8 cellular contexts compared by ENCODE assay signal in genomic region chr19:16197188-16197621, GRCh38. TPM values are rescaled to one million over a fixed set of nuclear protein-coding genes. Genes with fewer than 3 reads are reported as not detected.
DNase-seq lines count a peak whose midpoint lies in the region; ATAC-seq, FAIRE-seq and TF ChIP-seq lines count a peak whose summit lies in the region.

No MANE protein-coding gene starts in this region.

- TF ChIP-seq CTCF in WTC11 (IDR thresholded peaks at IDR 0.05), result no peak

- H3K4me3 ChIP-seq in right cardiac atrium (ENCODE audit: low read length) (peak overlapping the region; percentile 86), small intestine (ENCODE audit: low read depth in 1 of 2, low read length in 2 of 2) (peak overlapping the region in 1 of 2 donors; percentile 86)

- H3K4me1 ChIP-seq in right cardiac atrium (ENCODE audit: control insufficient read depth, insufficient read depth, low read length), result peaks cover 6% of the 10 kb centered on the region
- H3K4me1 ChIP-seq in small intestine (ENCODE audit: control insufficient read depth in 2 of 2, insufficient read depth in 1 of 2, low read depth in 1 of 2, low read length in 1 of 2), result peaks cover 6 to 10% of the 10 kb centered on the region in 2 donors

- H3K27me3 ChIP-seq in right cardiac atrium (ENCODE audit: control insufficient read depth, insufficient read depth) (no peaks in the 10 kb centered on the region), small intestine (ENCODE audit: control insufficient read depth in 2 of 2, insufficient read depth in 2 of 2, low read length in 2 of 2) (no peaks in the 10 kb centered on the region)

- H3K9me3 ChIP-seq in right cardiac atrium (ENCODE audit: control insufficient read depth, low read length), result no peaks in the 10 kb centered on the region
- H3K9me3 ChIP-seq in small intestine (ENCODE audit: control insufficient read depth, low read depth), result no peaks in the 10 kb centered on the region

- CTCF ChIA-PET in WTC11 (lab: Charles Lee), result interaction anchor here (0.6 to 3.1 kb wide), 4 partner anchors 12 to 375 kb away, joined by 3 to 39 read pairs (median 4); partner anchors contain the start of gene FAM32A

- no peak for DNase-seq in stimulated activated naive CD8-positive, alpha-beta T cell treated with anti-CD3 and anti-CD28 coated beads, Interleukin-15, Interleukin-2, amounts not matched to agents 100 U/mL and 50 U/mL, for 24 hours
- DNase-seq in WTC11 (ENCODE audit: low spot score) (no peak), right cardiac atrium (no peak), small intestine (peak; percentile 99), SIG-M5 treated with dmso at 0.1 percent for 504 hours (lab: John Stamatoyannopoulos, UW; ENCODE audit: unreplicated experiment) (no peak), KBM-7 (no peak), germinal center (ENCODE audit: low spot score) (no peak)

- peak overlapping the region; percentile 94 for H3K27ac Mint-ChIP-seq in stimulated activated naive CD8-positive, alpha-beta T cell treated with anti-CD3 and anti-CD28 coated beads, Interleukin-15, Interleukin-2, amounts not matched to agents 100 ng/mL and 50 ng/mL, for 24 hours
- peak overlapping the region; percentile 97 for H3K27ac Mint-ChIP-seq in WTC11

- in situ Hi-C loops in KBM-7 (cut with MboI; ENCODE audit: low pct_unique_long_range_greater_than_20kb, low sequenced_read_pairs), result loop anchor here (25.0 kb wide), 1 partner anchor 560 kb away; the partner anchor contains the start of gene CYP4F3

- POLR2A ChIA-PET in WTC11 (lab: Charles Lee), result interaction anchor here (1.4 kb wide), 1 partner anchor 12 kb away, joined by 6 read pairs; the partner anchor contains the start of gene FAM32A

- no peaks in the 10 kb centered on the region for H3K27me3 Mint-ChIP-seq in stimulated activated naive CD8-positive, alpha-beta T cell treated with anti-CD3 and anti-CD28 coated beads, Interleukin-15, Interleukin-2, amounts not matched to agents 100 ng/mL and 50 ng/mL, for 24 hours
- no peaks in the 10 kb centered on the region; the same call in 1 of the 2 replicates for H3K27me3 Mint-ChIP-seq in WTC11 (ENCODE audit: low read depth)

- WGBS in right cardiac atrium, result 29% methylated on average over 2 of the region's 2 CpGs
- 3 to 30% (median 17%) methylated on average over 2 of the region's 2 CpGs for WGBS in small intestine, 3 donors

- H3K4me1 Mint-ChIP-seq in stimulated activated naive CD8-positive, alpha-beta T cell treated with anti-CD3 and anti-CD28 coated beads, Interleukin-15, Interleukin-2, amounts not matched to agents 100 ng/mL and 50 ng/mL, for 24 hours (ENCODE audit: low read depth), result peaks cover 49% of the 10 kb centered on the region
- H3K4me1 Mint-ChIP-seq in WTC11, result peaks cover 17% of the 10 kb centered on the region

- H3K36me3 Mint-ChIP-seq in stimulated activated naive CD8-positive, alpha-beta T cell treated with anti-CD3 and anti-CD28 coated beads, Interleukin-15, Interleukin-2, amounts not matched to agents 100 ng/mL and 50 ng/mL, for 24 hours (ENCODE audit: low read depth), result peaks cover 14% of the 10 kb centered on the region
- no peaks in the 10 kb centered on the region; the same call in 1 of the 2 replicates for H3K36me3 Mint-ChIP-seq in WTC11

- H3K36me3 ChIP-seq in small intestine (ENCODE audit: control insufficient read depth in 2 of 2, insufficient read depth in 2 of 2, low read length in 2 of 2), result peaks cover 0 to 4% of the 10 kb centered on the region in 2 donors

- intact Hi-C loops in right cardiac atrium (cut with DNase I), result no loop called here

- H3K27ac ChIP-seq in right cardiac atrium (ENCODE audit: low read length) (peak overlapping the region; percentile 22), small intestine (ENCODE audit: low read depth in 1 of 2, low read length in 1 of 2) (peak overlapping the region; percentile 94 to 98)

- H3K9me3 Mint-ChIP-seq in stimulated activated naive CD8-positive, alpha-beta T cell treated with anti-CD3 and anti-CD28 coated beads, Interleukin-15, Interleukin-2, amounts not matched to agents 100 ng/mL and 50 ng/mL, for 24 hours, result no peaks in the 10 kb centered on the region
- H3K9me3 Mint-ChIP-seq in WTC11, result no peaks in the 10 kb centered on the region

- peak overlapping the region; percentile 88 for H3K4me3 Mint-ChIP-seq in stimulated activated naive CD8-positive, alpha-beta T cell treated with anti-CD3 and anti-CD28 coated beads, Interleukin-15, Interleukin-2, amounts not matched to agents 100 ng/mL and 50 ng/mL, for 24 hours
- H3K4me3 Mint-ChIP-seq in WTC11, result peak overlapping the region; percentile 89

- ATAC-seq in stimulated activated naive CD8-positive, alpha-beta T cell treated with anti-CD3 and anti-CD28 coated beads, Interleukin-15, Interleukin-2, amounts not matched to agents 100 U/mL and 50 U/mL, for 24 hours, result no peak
- ATAC-seq in WTC11 (no peak), right cardiac atrium (no peak)

- no peak for FAIRE-seq in small intestine (lab: Jason Lieb, UNC)

TF ChIP-seq in WTC11, 78 proteins besides CTCF, POLR2A, EP300 and RAD21:
- no peak for TF ChIP-seq ELF4 (CRISPR knock-in tag; IDR thresholded peaks at IDR 0.05; ENCODE audit: low read depth)
- TF ChIP-seq PRRX2 (CRISPR knock-in tag; IDR thresholded peaks at IDR 0.05), result no peak
- no peak for TF ChIP-seq ZBTB21 (CRISPR knock-in tag; IDR thresholded peaks at IDR 0.05; ENCODE audit: borderline replicate concordance)
- no peak for TF ChIP-seq SMAD3 (CRISPR knock-in tag; IDR thresholded peaks at IDR 0.05; ENCODE audit: borderline replicate concordance)
- no peak for TF ChIP-seq NFATC4 (CRISPR knock-in tag; IDR thresholded peaks at IDR 0.05)
- no peak for TF ChIP-seq CBFB (CRISPR knock-in tag; IDR thresholded peaks at IDR 0.05; ENCODE audit: low read depth)
- TF ChIP-seq E2F1 (CRISPR knock-in tag; IDR thresholded peaks at IDR 0.05), result no peak
- no peak for TF ChIP-seq TP53 (CRISPR knock-in tag; IDR thresholded peaks at IDR 0.05)
- TF ChIP-seq NR1H2 (CRISPR knock-in tag; IDR thresholded peaks at IDR 0.05), result no peak
- TF ChIP-seq FOXK1 (CRISPR knock-in tag; IDR thresholded peaks at IDR 0.05), result no peak
TF ChIP-seq in WTC11: peak in this region for 0.

RNA-seq across cellular contexts. Expression of gene AP1M1, which starts 0.5 kb away (rescaled TPM):
- total RNA-seq in WTC11 (2021), result 27.7 to 34.5 TPM (median 30.5 TPM) in 3 replicates
- 10 to 100 TPM; 38.7 to 65.5 (median 50.4) TPM for total RNA-seq in right cardiac atrium
- polyA plus RNA-seq in right cardiac atrium, result 37.1 TPM
- polyA plus RNA-seq in small intestine, result 10 to 100 TPM; 29.7 to 97.8 (median 84.1) TPM

RNA-seq across cellular contexts. Expression of gene FAM32A, which starts 12.0 kb away (rescaled TPM):
- 59.5 to 62.6 TPM (median 62.2 TPM) in 3 replicates for total RNA-seq in WTC11 (2021)
- total RNA-seq in right cardiac atrium, result 10 to 100 TPM; 37.5 to 42.5 (median 40.1) TPM
- polyA plus RNA-seq in right cardiac atrium, result 49.3 TPM
- polyA plus RNA-seq in small intestine, result 100 to 1,000 TPM in 2 of 3 donors, 10 to 100 TPM in 1; 82.3 to 205 (median 195) TPM

RNA-seq across cellular contexts. Expression of gene CIB3, which starts 23.9 kb away (rescaled TPM):
- total RNA-seq in WTC11 (2021), result not detected in 3 replicates
- total RNA-seq in right cardiac atrium, result not detected
- not detected for polyA plus RNA-seq in right cardiac atrium
- not detected for polyA plus RNA-seq in small intestine

RNA-seq across cellular contexts. Expression of gene HSH2D, which starts 53.7 kb away (rescaled TPM):
- 1.6 to 3.2 TPM (median 3.0 TPM) in 3 replicates for total RNA-seq in WTC11 (2021)
- total RNA-seq in right cardiac atrium, result 1 to 10 TPM in 1 of 4 donors, under 1 TPM in 1, not detected in 2; 0.37 to 1.0 TPM
- 0.18 TPM for polyA plus RNA-seq in right cardiac atrium
- polyA plus RNA-seq in small intestine, result 10 to 100 TPM; 14.8 to 31.3 (median 22.7) TPM
